8 cellular contexts compared by ENCODE assay signal in the genomic region with DNA sequence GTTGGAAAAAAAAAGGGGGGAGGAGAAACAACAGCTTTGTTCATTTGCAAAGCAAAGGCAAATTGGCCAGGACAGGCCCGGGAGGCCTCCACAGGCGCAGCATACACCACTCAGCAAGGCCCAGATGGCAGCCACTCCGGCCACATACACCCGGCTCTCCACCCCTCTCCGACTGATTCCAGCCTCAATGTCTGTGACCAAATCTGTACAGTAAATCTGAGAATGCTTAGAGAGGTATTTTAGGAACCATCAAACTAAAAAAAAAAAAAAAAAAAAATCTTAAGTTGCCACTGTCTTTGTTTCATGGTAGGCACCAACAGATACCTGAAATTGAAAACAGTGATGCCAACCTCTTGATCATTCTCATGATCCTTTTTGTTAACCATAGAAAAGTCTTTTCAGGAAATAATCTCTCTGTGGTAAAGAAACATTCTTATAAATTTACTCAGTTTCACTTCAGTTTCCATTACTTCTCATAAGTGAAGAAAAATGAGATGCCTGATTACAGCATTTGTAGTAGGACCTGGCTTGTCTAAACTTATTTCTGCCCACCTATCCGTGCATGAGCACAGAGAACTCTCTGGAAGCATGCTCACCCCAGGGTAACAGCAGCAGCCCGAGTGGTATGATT. TPM values are rescaled to one million over a fixed set of nuclear protein-coding genes. Genes with fewer than 3 reads are reported as not detected.
DNase-seq lines count a peak whose midpoint lies in the region; ATAC-seq and TF ChIP-seq lines count a peak whose summit lies in the region.

No MANE protein-coding gene starts in this region.

- DNase-seq in CD4-positive, alpha-beta T cell: no peak
- DNase-seq in chondrocyte (ENCODE audit: low spot score) (no peak), NCI-H2029 treated with DMSO at 0.1 percent for 48 hours (lab: John Stamatoyannopoulos, UW) (no peak), WERI-Rb-1 (no peak), LoVo (ENCODE audit: low spot score) (no peak), mucosa of gallbladder (ENCODE audit: low spot score) (no peak)

- intact Hi-C loops in CD4-positive, alpha-beta T cell (cut with DNase I, micrococcal nuclease): loop anchor here in 1 of 2 experiments (2.0 kb wide), 1 partner anchor 15 kb away; no protein-coding TSS in a partner anchor

- CTCF ChIA-PET in CD4-positive, alpha-beta T cell (lab: Charles Lee): no interaction called here

- peaks cover 20% of the 10 kb centered on the region for H3K36me3 Mint-ChIP-seq in CD4-positive, alpha-beta T cell (ENCODE audit: low read depth)
- peaks cover 2% of the 10 kb centered on the region for H3K36me3 Mint-ChIP-seq in chondrocyte (ENCODE audit: low read depth)

- H3K27me3 Mint-ChIP-seq in CD4-positive, alpha-beta T cell: no peaks in the 10 kb centered on the region
- H3K27me3 Mint-ChIP-seq in chondrocyte (ENCODE audit: low read depth): no peaks in the 10 kb centered on the region

- POLR2A ChIA-PET in CD4-positive, alpha-beta T cell (lab: Charles Lee): interaction anchor here (1.4 kb wide), 1 partner anchor 12 kb away, joined by 5 read pairs; no protein-coding TSS in a partner anchor

- H3K27ac ChIP-seq in CD4-positive, alpha-beta T cell (ENCODE audit: low read depth, low read length): no peak overlapping the region
- H3K27ac ChIP-seq in WERI-Rb-1: no peak overlapping the region

- no peak for ATAC-seq in CD4-positive, alpha-beta T cell (ENCODE audit: poor library complexity)
- peak; percentile 52 for ATAC-seq in GM19324 (IDR thresholded peaks at IDR 0.05; ENCODE audit: low FRiP score, unreplicated experiment)
- ATAC-seq in HG03342 (IDR thresholded peaks at IDR 0.05; ENCODE audit: unreplicated experiment): peak; percentile 61

- peaks cover 31% of the 10 kb centered on the region for H3K36me3 ChIP-seq in WERI-Rb-1

- TF ChIP-seq CTCF in CD4-positive, alpha-beta T cell (IDR thresholded peaks at IDR 0.05): no peak
- TF ChIP-seq CTCF in chondrocyte (IDR thresholded peaks at IDR 0.05) (no peak), WERI-Rb-1 (IDR thresholded peaks at IDR 0.05; ENCODE audit: low read depth, low read length) (no peak)

- H3K4me3 ChIP-seq in WERI-Rb-1 (ENCODE audit: low read depth, low read length): no peak overlapping the region

- H3K9me3 Mint-ChIP-seq in CD4-positive, alpha-beta T cell: no peaks in the 10 kb centered on the region
- H3K9me3 Mint-ChIP-seq in chondrocyte (ENCODE audit: low read depth): no peaks in the 10 kb centered on the region

- H3K4me3 Mint-ChIP-seq in CD4-positive, alpha-beta T cell: peak overlapping the region; percentile 36
- no peak overlapping the region for H3K4me3 Mint-ChIP-seq in chondrocyte (ENCODE audit: unreplicated experiment)

- no peaks in the 10 kb centered on the region for H3K9me3 ChIP-seq in CD4-positive, alpha-beta T cell (ENCODE audit: control insufficient read depth, low read length)
- H3K9me3 ChIP-seq in WERI-Rb-1 (ENCODE audit: severe bottlenecking): no peaks in the 10 kb centered on the region

- peak overlapping the region; percentile 74 for H3K27ac Mint-ChIP-seq in CD4-positive, alpha-beta T cell
- H3K27ac Mint-ChIP-seq in chondrocyte (ENCODE audit: unreplicated experiment): peak overlapping the region; percentile 22

- H3K27me3 ChIP-seq in CD4-positive, alpha-beta T cell (ENCODE audit: control insufficient read depth, insufficient read depth, low read length): no peaks in the 10 kb centered on the region
- H3K27me3 ChIP-seq in WERI-Rb-1 (ENCODE audit: insufficient read depth, low read depth, severe bottlenecking): no peaks in the 10 kb centered on the region

- peaks cover 96% of the 10 kb centered on the region for H3K4me1 Mint-ChIP-seq in CD4-positive, alpha-beta T cell (ENCODE audit: low read depth)
- H3K4me1 Mint-ChIP-seq in chondrocyte (ENCODE audit: low read depth): peaks cover 75% of the 10 kb centered on the region

RNA-seq across cellular contexts. Expression of a gene that starts 20.2 kb away (rescaled TPM):
- 100 to 1,000 TPM in 1 of 2 experiments, 10 to 100 TPM in 1; 97.7 to 104 TPM for total RNA-seq in CD4-positive, alpha-beta T cell
- total RNA-seq in chondrocyte: 17.4 to 25.3 TPM (median 24.4 TPM) in 3 replicates
- total RNA-seq in mucosa of gallbladder: 45.8 TPM

RNA-seq across cellular contexts. Expression of a gene that starts 40.4 kb away (rescaled TPM):
- total RNA-seq in CD4-positive, alpha-beta T cell: 100 to 1,000 TPM; 184 to 185 TPM
- 13.8 to 14.1 TPM (median 13.8 TPM) in 3 replicates for total RNA-seq in chondrocyte
- 115 TPM for total RNA-seq in mucosa of gallbladder
